In the genomic region with DNA sequence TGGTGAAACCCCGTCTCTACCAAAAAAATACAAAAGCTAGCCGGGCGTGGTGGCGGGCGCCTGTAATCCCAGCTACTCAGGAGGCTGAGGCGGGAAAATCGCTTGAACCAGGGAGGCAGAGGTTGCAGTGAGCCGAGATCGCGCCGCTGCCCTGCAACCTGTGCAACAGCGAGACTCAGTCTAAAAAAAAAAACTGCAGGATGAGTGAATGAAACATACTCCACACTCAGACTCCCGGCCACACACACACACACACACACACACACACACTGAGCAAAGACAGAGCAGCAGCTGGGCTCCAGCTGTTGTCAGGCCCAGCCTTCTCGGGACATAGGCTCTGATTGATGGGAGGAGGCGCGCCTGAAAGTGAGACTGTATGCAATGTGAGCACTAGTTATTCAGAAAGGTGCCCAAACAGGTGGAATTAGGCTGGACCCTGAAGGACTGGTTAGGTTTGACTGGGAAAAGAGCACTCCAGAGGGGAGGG, we compare ENCODE assay signal across 13 cellular contexts. TPM values are rescaled to one million over a fixed set of nuclear protein-coding genes. Genes with fewer than 3 reads are reported as not detected.
DNase-seq lines count a peak whose midpoint lies in the region; ATAC-seq, FAIRE-seq and TF ChIP-seq lines count a peak whose summit lies in the region.
"Had no signal": no experiment of that assay in that cellular context is flagged by ENCODE, and none has a peak within 500 bp of the region (broad histone marks: within the 10 kb centered on the region; RNA-seq: fewer than 3 reads in every experiment).

No MANE protein-coding gene starts in this region.

- H3K27ac ChIP-seq in fibroblast of lung (ENCODE audit: insufficient read depth, low read length): no peak overlapping the region
- no peak overlapping the region for H3K27ac ChIP-seq in pancreas
- H3K27ac ChIP-seq in sigmoid colon: no peak overlapping the region
- H3K27ac ChIP-seq: cardiac muscle cell, HL-60 had no signal

- no peak for TF ChIP-seq CTCF in fibroblast of lung (conservative IDR thresholded peaks at IDR 0.05 in 1 of 2, IDR thresholded peaks at IDR 0.05 in 1 of 2; ENCODE audit: low read depth in 1 of 2, low read length in 2 of 2)
- TF ChIP-seq CTCF in pancreas (IDR thresholded peaks at IDR 0.05): no peak
- no peak for TF ChIP-seq CTCF in sigmoid colon (IDR thresholded peaks at IDR 0.05)

- no peaks in the 10 kb centered on the region for H3K9me3 ChIP-seq in fibroblast of lung (ENCODE audit: control insufficient read depth, insufficient read depth, low read depth, low read length)
- no peaks in the 10 kb centered on the region for H3K9me3 ChIP-seq in pancreas
- H3K9me3 ChIP-seq in sigmoid colon: no peaks in the 10 kb centered on the region

- H3K79me2 ChIP-seq in fibroblast of lung (ENCODE audit: control insufficient read depth, insufficient read depth, low read length): no peaks in the 10 kb centered on the region

- no peaks in the 10 kb centered on the region for H4K20me1 ChIP-seq in fibroblast of lung (ENCODE audit: control insufficient read depth, extremely low read depth, insufficient read depth, low read length)

- H3K27me3 ChIP-seq in fibroblast of lung (ENCODE audit: control insufficient read depth, insufficient read depth, low read length) (peaks cover 26% of the 10 kb centered on the region), pancreas (no peaks in the 10 kb centered on the region), sigmoid colon (peaks cover 3 to 24% (median 14%) of the 10 kb centered on the region in 3 donors)

- no peaks in the 10 kb centered on the region for H3K36me3 ChIP-seq in fibroblast of lung (ENCODE audit: control insufficient read depth, insufficient read depth, low read length)
- H3K36me3 ChIP-seq in pancreas: no peaks in the 10 kb centered on the region
- no peaks in the 10 kb centered on the region for H3K36me3 ChIP-seq in sigmoid colon
- H3K36me3 ChIP-seq: cardiac muscle cell had no signal

- ATAC-seq in pancreas: peak in 3 of 4 donors; percentile 5 to 24 (median 10)
- ATAC-seq in HG02798 (IDR thresholded peaks at IDR 0.05; ENCODE audit: poor library complexity, unreplicated experiment): no peak

- H3K4me2 ChIP-seq in fibroblast of lung (ENCODE audit: extremely low read depth, insufficient read depth, low read length): no peak overlapping the region

- no peak overlapping the region for H3K9ac ChIP-seq in fibroblast of lung (ENCODE audit: insufficient read depth, low read length)

- TF ChIP-seq EP300 in sigmoid colon (IDR thresholded peaks at IDR 0.05): no peak

- intact Hi-C loops in pancreas (cut with DNase I): no loop called here
- intact Hi-C loops in sigmoid colon (cut with DNase I): no loop called here

- H3K4me3 ChIP-seq in fibroblast of lung (replicated peaks in 1 of 4; ENCODE audit: control extremely low read depth in 1 of 4, insufficient read depth in 1 of 4, low read depth in 3 of 4, low read length in 4 of 4) (no peak overlapping the region), pancreas (no peak overlapping the region), sigmoid colon (no peak overlapping the region)

- TF ChIP-seq POLR2A in sigmoid colon (IDR thresholded peaks at IDR 0.05): no peak

- WGBS in pancreas, 2 donors: 54 to 57% methylated on average over 16 of the region's 16 CpGs
- WGBS in sigmoid colon, 2 donors: 69 to 78% methylated on average over 16 of the region's 16 CpGs

- H3K4me1 ChIP-seq in fibroblast of lung (ENCODE audit: control insufficient read depth, extremely low read depth, insufficient read depth, low read length): no peaks in the 10 kb centered on the region
- peaks cover 0 to 4% (median 0%) of the 10 kb centered on the region in 3 donors for H3K4me1 ChIP-seq in pancreas
- H3K4me1 ChIP-seq in sigmoid colon: peaks cover 0 to 16% (median 14%) of the 10 kb centered on the region in 4 donors

- H2AFZ ChIP-seq in fibroblast of lung (ENCODE audit: low read length): no peak overlapping the region

- DNase-seq in DMS 273 (lab: John Stamatoyannopoulos, UW; ENCODE audit: unreplicated experiment) (peak; percentile 7), DMS 273 treated with DMSO at 0.1 percent for 48 hours (lab: John Stamatoyannopoulos, UW) (no peak), LHCN-M2 (ENCODE audit: low read depth) (peak; percentile 62), fibroblast of lung (ENCODE audit: low read depth in 2 of 2) (peak; percentile 9 to 81), pancreas (peak in 3 of 6 donors; percentile 68 to 78 (median 70)), GM03348 (ENCODE audit: low spot score) (no peak), sigmoid colon (no peak)
- DNase-seq: NCI-H446 treated with DMSO at 0.1 percent for 48 hours; SHP77; stimulated activated CD4-positive, alpha-beta T cell treated with anti-CD3 and anti-CD28 coated beads, Interleukin-2, amount 100 ng/mL, for 48 hours had no signal

- no peak for FAIRE-seq in pancreas (lab: Jason Lieb, UNC)

RNA-seq across cellular contexts. Expression of a gene that starts 1.5 kb away (rescaled TPM):
- total RNA-seq in LHCN-M2 (2014; rRNA removed) (0.13 and 0.29 TPM in 2 replicates), fibroblast of lung (under 0.01 and 0.17 TPM in 2 replicates), pancreas (10 to 100 TPM; 14.9 to 29.9 (median 20.0) TPM), sigmoid colon (10 to 100 TPM in 1 of 4 donors, 1 to 10 TPM in 3; 2.9 to 10.2 (median 4.2) TPM)
- 1.5 TPM for polyA plus RNA-seq in LHCN-M2 (2012)
- polyA plus RNA-seq in fibroblast of lung (0.01 and 0.11 TPM in 2 replicates), pancreas (10 to 100 TPM; 18.7 to 21.3 TPM), sigmoid colon (10 to 100 TPM; 28.2 to 45.3 (median 41.3) TPM)
- 0.19 TPM in 1 of 2 replicates, not detected in the other for polyA plus RNA-seq in fibroblast of lung (2012)
- polyA minus RNA-seq in fibroblast of lung (ENCODE audit: low replicate concordance): not detected in 2 replicates

Comparison
In these comparisons a context has a peak if more than half of its experiments do, and no peak if none do; other contexts are left out.
1. DNase-seq: peak in DMS 273 (single experiment), LHCN-M2 (single experiment) and fibroblast of lung (2 of 2); none in DMS 273 treated with DMSO at 0.1 percent for 48 hours (single experiment), GM03348 (single experiment) and sigmoid colon (single experiment).